Comparison of ENCODE assay signal across 20 cellular contexts in the genomic region with DNA sequence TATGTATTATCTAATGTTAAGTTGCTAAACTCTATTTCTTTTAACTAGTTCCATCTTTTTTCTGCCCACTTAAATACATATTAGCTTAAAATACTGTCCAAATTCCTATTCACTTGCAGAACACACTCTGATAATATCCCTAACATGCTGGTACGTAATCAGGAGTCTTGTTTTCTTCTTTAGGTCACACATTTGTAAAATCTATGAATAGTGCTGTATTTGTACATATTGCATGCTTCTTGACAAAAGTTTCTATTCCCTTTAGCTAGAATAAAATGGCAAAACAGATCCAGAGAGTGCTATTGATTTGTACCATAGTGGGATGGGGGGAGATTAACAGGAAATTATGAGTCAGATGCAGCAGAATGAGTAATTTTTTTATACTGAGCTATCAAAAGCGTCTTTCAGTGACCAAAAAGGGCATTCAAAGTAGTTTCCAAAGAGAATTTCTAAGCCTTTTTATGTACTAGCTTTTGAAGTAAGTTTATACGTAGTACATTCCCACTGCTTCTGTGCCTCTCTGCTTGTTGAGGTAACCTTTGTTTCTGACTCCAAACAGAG.
DNase-seq lines count a peak whose midpoint lies in the region; ATAC-seq and TF ChIP-seq lines count a peak whose summit lies in the region.
"Had no signal": no experiment of that assay in that cellular context is flagged by ENCODE, and none has a peak within 500 bp of the region (broad histone marks: within the 10 kb centered on the region; RNA-seq: fewer than 3 reads in every experiment).

No MANE protein-coding gene starts in this region.

- peak; percentile 10 for DNase-seq in Ammon's horn (ENCODE audit: low spot score)
- no peak for DNase-seq in RWPE2 (ENCODE audit: low spot score)
- peak; percentile 21 for DNase-seq in epidermal melanocyte (ENCODE audit: insufficient read length, low spot score)
- DNase-seq in non-pigmented ciliary epithelial cell (ENCODE audit: low read depth): peak; percentile 9
- DNase-seq in COR-L47 (lab: John Stamatoyannopoulos, UW): no peak
- no peak for DNase-seq in activated CD8-positive, alpha-beta memory T cell treated with anti-CD3 and anti-CD28 coated beads for 24 hours
- DNase-seq in activated naive CD8-positive, alpha-beta T cell treated with anti-CD3 and anti-CD28 coated beads for 36 hours: no peak
- DNase-seq in activated CD8-positive, alpha-beta memory T cell treated with anti-CD3 and anti-CD28 coated beads, Interleukin-2, amount 50 U/mL, for 4 hours: no peak
- DNase-seq: activated CD4-positive, CD25-positive, alpha-beta regulatory T cell; activated CD8-positive, alpha-beta memory T cell treated with anti-CD3 and anti-CD28 coated beads, Interleukin-2, amount 50 U/mL, for 48 hours; esophagus squamous epithelium; mesendoderm; NCI-H1436 treated with DMSO at 0.1 percent for 48 hours; OCI-M1; small intestine; stimulated activated naive CD8-positive, alpha-beta T cell treated with anti-CD3 and anti-CD28 coated beads, Interleukin-15, amount 100 ng/mL, for 72 hours had no signal

- H3K27me3 ChIP-seq in RWPE2 (ENCODE audit: insufficient read depth, poor library complexity, severe bottlenecking): no peaks in the 10 kb centered on the region
- H3K27me3 ChIP-seq: esophagus squamous epithelium, neural progenitor cell had no signal

- peaks cover 5% of the 10 kb centered on the region for H3K9me3 Mint-ChIP-seq in activated naive CD8-positive, alpha-beta T cell treated with anti-CD3 and anti-CD28 coated beads for 36 hours

- TF ChIP-seq CTCF in RWPE2 (IDR thresholded peaks at IDR 0.05; ENCODE audit: poor library complexity, severe bottlenecking): no peak

- no peaks in the 10 kb centered on the region for H3K4me1 Mint-ChIP-seq in activated naive CD8-positive, alpha-beta T cell treated with anti-CD3 and anti-CD28 coated beads for 36 hours
- H3K4me1 Mint-ChIP-seq: neural progenitor cell; stimulated activated naive CD8-positive, alpha-beta T cell treated with anti-CD3 and anti-CD28 coated beads, Interleukin-15, amount 100 ng/mL, for 72 hours had no signal

- no peak overlapping the region for H3K27ac Mint-ChIP-seq in activated naive CD8-positive, alpha-beta T cell treated with anti-CD3 and anti-CD28 coated beads for 36 hours
- H3K27ac Mint-ChIP-seq: activated naive CD4-positive, alpha-beta T cell treated with anti-CD3 and anti-CD28 coated beads, Interleukin-2, amount 50 U/mL, for 72 hours; neural progenitor cell; stimulated activated naive CD8-positive, alpha-beta T cell treated with anti-CD3 and anti-CD28 coated beads, Interleukin-15, amount 100 ng/mL, for 72 hours had no signal

- peaks cover 3% of the 10 kb centered on the region for H3K27me3 Mint-ChIP-seq in activated naive CD8-positive, alpha-beta T cell treated with anti-CD3 and anti-CD28 coated beads for 36 hours
- H3K27me3 Mint-ChIP-seq: stimulated activated naive CD8-positive, alpha-beta T cell treated with anti-CD3 and anti-CD28 coated beads, Interleukin-15, amount 100 ng/mL, for 72 hours had no signal

- no peaks in the 10 kb centered on the region for H3K36me3 Mint-ChIP-seq in activated naive CD8-positive, alpha-beta T cell treated with anti-CD3 and anti-CD28 coated beads for 36 hours
- H3K36me3 Mint-ChIP-seq: activated naive CD4-positive, alpha-beta T cell treated with anti-CD3 and anti-CD28 coated beads, Interleukin-2, amount 50 U/mL, for 72 hours had no signal

- ATAC-seq in RWPE2 (ENCODE audit: low read depth): peak; percentile 27; the same call in 1 of the 3 replicates
- ATAC-seq: activated naive CD4-positive, alpha-beta T cell treated with anti-CD3 and anti-CD28 coated beads, Interleukin-2, amount 50 U/mL, for 72 hours; K562; stimulated activated naive CD8-positive, alpha-beta T cell treated with anti-CD3 and anti-CD28 coated beads, Interleukin-15, amount 100 ng/mL, for 72 hours had no signal

- no peak overlapping the region for H3K4me3 ChIP-seq in RWPE2 (ENCODE audit: severe bottlenecking)
- H3K4me3 ChIP-seq: esophagus squamous epithelium, HAP-1, K562, neural progenitor cell had no signal

- H3K4me1 ChIP-seq in RWPE2 (ENCODE audit: insufficient read depth, poor library complexity, severe bottlenecking): peaks cover 7% of the 10 kb centered on the region
- H3K4me1 ChIP-seq: esophagus squamous epithelium, HAP-1, neural progenitor cell had no signal

- H3K36me3 ChIP-seq in RWPE2 (ENCODE audit: low read depth): peaks cover 44% of the 10 kb centered on the region

- no peak overlapping the region for H3K27ac ChIP-seq in RWPE2 (ENCODE audit: poor library complexity, severe bottlenecking)
- H3K27ac ChIP-seq: esophagus squamous epithelium, neural progenitor cell had no signal

- H3K9me3 ChIP-seq in RWPE2 (ENCODE audit: severe bottlenecking): no peaks in the 10 kb centered on the region
- H3K9me3 ChIP-seq: esophagus squamous epithelium, HAP-1 had no signal

- no peak overlapping the region for H3K4me3 Mint-ChIP-seq in activated naive CD8-positive, alpha-beta T cell treated with anti-CD3 and anti-CD28 coated beads for 36 hours
- H3K4me3 Mint-ChIP-seq: neural progenitor cell; stimulated activated naive CD8-positive, alpha-beta T cell treated with anti-CD3 and anti-CD28 coated beads, Interleukin-15, amount 100 ng/mL, for 72 hours had no signal

Comparison
In these comparisons a context has a peak if more than half of its experiments do, and no peak if none do; other contexts are left out.
1. DNase-seq: peak in Ammon's horn (single experiment), epidermal melanocyte (single experiment) and non-pigmented ciliary epithelial cell (single experiment); none in RWPE2 (single experiment), COR-L47 (single experiment), activated CD8-positive, alpha-beta memory T cell treated with anti-CD3 and anti-CD28 coated beads for 24 hours (single experiment), activated naive CD8-positive, alpha-beta T cell treated with anti-CD3 and anti-CD28 coated beads for 36 hours (single experiment) and activated CD8-positive, alpha-beta memory T cell treated with anti-CD3 and anti-CD28 coated beads, Interleukin-2, amount 50 U/mL, for 4 hours (single experiment).